In genomic region chr6:42450314-42451145, GRCh38 we compare ENCODE assay signal across 9 cellular contexts. TPM values are rescaled to one million over a fixed set of nuclear protein-coding genes. Genes with fewer than 3 reads are reported as not detected.
A peak's percentile ranks its signal among the peaks of the same experiment; 100 is the strongest.
DNase-seq lines count a peak whose midpoint lies in the region; ATAC-seq, FAIRE-seq and TF ChIP-seq lines count a peak whose summit lies in the region.
"Had no signal": no experiment of that assay in that cellular context is flagged by ENCODE, and none has a peak within 500 bp of the region (broad histone marks: within the 10 kb centered on the region; RNA-seq: fewer than 3 reads in every experiment).

No MANE protein-coding gene starts in this region.

- H3K36me3 ChIP-seq in endothelial cell of umbilical vein (ENCODE audit: control insufficient read depth in 2 of 2, extremely low read depth in 1 of 2, insufficient read depth in 2 of 2, low read length in 2 of 2) = no peaks in the 10 kb centered on the region

- no peak for TF ChIP-seq CTCF in A549 (IDR thresholded peaks at IDR 0.05)
- TF ChIP-seq CTCF in endothelial cell of umbilical vein (IDR thresholded peaks at IDR 0.05; ENCODE audit: extremely low read depth in 1 of 2, insufficient read depth in 1 of 2, low read depth in 1 of 2, low read length in 2 of 2) = no peak
- no peak for TF ChIP-seq CTCF in neural crest cell (conservative IDR thresholded peaks at IDR 0.05)

- peak overlapping the region; percentile 93 for H3K4me3 Mint-ChIP-seq in T-helper 2 cell treated with Interferon-gamma antibody and Interleukin-4, amounts not matched to agents 5 μg/mL and 100 μg/mL, for 36 hours
- peak overlapping the region; percentile 100 for H3K4me3 Mint-ChIP-seq in neural crest cell

- H3K9me3 ChIP-seq in A549 (no peaks in the 10 kb centered on the region), endothelial cell of umbilical vein (replicated peaks; ENCODE audit: control insufficient read depth, insufficient read depth, low read length) (no peaks in the 10 kb centered on the region)

- no peaks in the 10 kb centered on the region for H3K9me3 Mint-ChIP-seq in T-helper 2 cell treated with Interferon-gamma antibody and Interleukin-4, amounts not matched to agents 5 μg/mL and 100 μg/mL, for 36 hours
- H3K9me3 Mint-ChIP-seq in neural crest cell = no peaks in the 10 kb centered on the region

- TF ChIP-seq POLR2A in A549 (IDR thresholded peaks at IDR 0.05; ENCODE audit: low read length) (no peak), endothelial cell of umbilical vein (IDR thresholded peaks at IDR 0.05; ENCODE audit: low read depth, low read length) (no peak)

- H3K4me1 Mint-ChIP-seq in T-helper 2 cell treated with Interferon-gamma antibody and Interleukin-4, amounts not matched to agents 5 μg/mL and 100 μg/mL, for 36 hours (ENCODE audit: low read depth) = peaks cover 47% of the 10 kb centered on the region
- peaks cover 60% of the 10 kb centered on the region for H3K4me1 Mint-ChIP-seq in neural crest cell

- FAIRE-seq in A549 (lab: Jason Lieb, UNC) (no peak), GM19239 (lab: Jason Lieb, UNC) (peak; percentile 40), endothelial cell of umbilical vein (lab: Jason Lieb, UNC) (peak; percentile 26)
- FAIRE-seq: islet of Langerhans had no signal

- no peaks in the 10 kb centered on the region for H4K20me1 ChIP-seq in endothelial cell of umbilical vein (replicated peaks; ENCODE audit: control insufficient read depth, extremely low read depth, insufficient read depth, low read length)

- ATAC-seq in A549 = no peak
- no peak for ATAC-seq in HG03280 (IDR thresholded peaks at IDR 0.05; ENCODE audit: unreplicated experiment)
- no peak for ATAC-seq in GM18868 (IDR thresholded peaks at IDR 0.05; ENCODE audit: unreplicated experiment)
- ATAC-seq in HG03565 (IDR thresholded peaks at IDR 0.05; ENCODE audit: unreplicated experiment) = no peak

- POLR2A ChIA-PET in A549 (lab: Yijun Ruan, JAX) (interaction anchor here (0.6 kb wide), 1 partner anchor 113 kb away, joined by 5 read pairs; the partner anchor contains the start of gene UBR2), endothelial cell of umbilical vein (lab: Charles Lee) (interaction anchor here (0.6 kb wide), 1 partner anchor 56 kb away, joined by 5 read pairs; no protein-coding TSS in a partner anchor)

- no peaks in the 10 kb centered on the region for H3K79me2 ChIP-seq in endothelial cell of umbilical vein (ENCODE audit: control insufficient read depth, insufficient read depth, low read length)

- H3K27ac ChIP-seq in A549 = peak overlapping the region; percentile 99 to 100
- H3K27ac ChIP-seq in endothelial cell of umbilical vein (ENCODE audit: insufficient read depth, low read depth, low read length) = no peak overlapping the region

- peak overlapping the region; percentile 56 for H3K27ac Mint-ChIP-seq in T-helper 2 cell treated with Interferon-gamma antibody and Interleukin-4, amounts not matched to agents 5 μg/mL and 100 μg/mL, for 36 hours
- H3K27ac Mint-ChIP-seq in neural crest cell (ENCODE audit: unreplicated experiment) = peak overlapping the region; percentile 20

- H3K27me3 ChIP-seq in endothelial cell of umbilical vein (ENCODE audit: control insufficient read depth in 2 of 2, insufficient read depth in 2 of 2, low read length in 2 of 2) = peaks cover 11 to 28% of the 10 kb centered on the region in 2 experiments

- BruUV-seq in endothelial cell of umbilical vein (replicated peaks; lab: Mats Ljungman, UMichigan) = no TSS peak

- DNase-seq in A549 (ENCODE audit: low read depth in 1 of 2, low spot score in 1 of 2) = no peak
- no peak for DNase-seq in GM19239 (ENCODE audit: insufficient read length, low spot score)
- DNase-seq in T-helper 2 cell treated with Interferon-gamma antibody and Interleukin-4, amounts not matched to agents 5 μg/mL and 100 μg/mL, for 36 hours (ENCODE audit: low spot score) = peak; percentile 42
- DNase-seq in endothelial cell of umbilical vein (ENCODE audit: low read depth, low spot score) = no peak
- no peak for DNase-seq in neural crest cell (ENCODE audit: low read depth, low spot score)

- TF ChIP-seq EP300 in A549 (IDR thresholded peaks at IDR 0.05) = no peak

- CTCF ChIA-PET in A549 (lab: Yijun Ruan, JAX) (interaction anchor here (1.1 to 1.6 kb wide), 3 partner anchors 97 to 148 kb away, joined by 3 to 8 read pairs (median 3); no protein-coding TSS in a partner anchor), endothelial cell of umbilical vein (lab: Charles Lee) (interaction anchor here (1.0 to 1.5 kb wide), 3 partner anchors 10 to 190 kb away, joined by 3 to 4 read pairs (median 4); no protein-coding TSS in a partner anchor)

- H2AFZ ChIP-seq in endothelial cell of umbilical vein (ENCODE audit: low read depth, low read length) = peak overlapping the region; percentile 1

- H3K27me3 Mint-ChIP-seq in T-helper 2 cell treated with Interferon-gamma antibody and Interleukin-4, amounts not matched to agents 5 μg/mL and 100 μg/mL, for 36 hours (ENCODE audit: low read depth) = peaks cover 12% of the 10 kb centered on the region
- peaks cover 2% of the 10 kb centered on the region for H3K27me3 Mint-ChIP-seq in neural crest cell (ENCODE audit: low read depth)

- peak overlapping the region; percentile 88 for H3K4me2 ChIP-seq in A549
- H3K4me2 ChIP-seq in endothelial cell of umbilical vein (ENCODE audit: insufficient read depth, low read length) = peak overlapping the region; percentile 82

- peaks cover 26% of the 10 kb centered on the region for H3K36me3 Mint-ChIP-seq in T-helper 2 cell treated with Interferon-gamma antibody and Interleukin-4, amounts not matched to agents 5 μg/mL and 100 μg/mL, for 36 hours (ENCODE audit: low read depth)
- H3K36me3 Mint-ChIP-seq in neural crest cell (ENCODE audit: low read depth) = peaks cover 3% of the 10 kb centered on the region

- intact Hi-C loops in endothelial cell of umbilical vein (cut with micrococcal nuclease) = loop anchor here (1.0 to 5.0 kb wide), 4 partner anchors 82 to 188 kb away; no protein-coding TSS in a partner anchor

- H3K4me1 ChIP-seq in A549 (peaks cover 23% of the 10 kb centered on the region), endothelial cell of umbilical vein (ENCODE audit: control insufficient read depth, extremely low read depth, insufficient read depth, low read length) (peaks cover 9% of the 10 kb centered on the region)

- no peak overlapping the region for H3K9ac ChIP-seq in endothelial cell of umbilical vein (replicated peaks; ENCODE audit: extremely low read depth, insufficient read depth, low read length)

- dilution Hi-C loops in endothelial cell of umbilical vein (cut with MboI; ENCODE audit: extremely low pct_ligation_motif_present, low sequenced_read_pairs) = no loop called here

- H3K4me3 ChIP-seq in A549 (peak overlapping the region; percentile 78), endothelial cell of umbilical vein (replicated peaks in 1 of 3; ENCODE audit: insufficient read depth in 1 of 3, low read depth in 1 of 3, low read length in 3 of 3) (peak overlapping the region; percentile 71 to 89 (median 73))

- 51% methylated on average over 21 of the region's 21 CpGs for WGBS in A549 (ENCODE audit: missing lambda C conversion rate)

- H3K9me1 ChIP-seq in endothelial cell of umbilical vein (replicated peaks; ENCODE audit: control insufficient read depth, extremely low read depth, insufficient read depth, low read length) = no peaks in the 10 kb centered on the region

- TF ChIP-seq RAD21 in A549 (conservative IDR thresholded peaks at IDR 0.05 in 1 of 2, IDR thresholded peaks at IDR 0.05 in 1 of 2) = no peak

TF ChIP-seq in A549, 52 proteins besides CTCF, POLR2A, EP300 and RAD21:
- TF ChIP-seq RFX5 (IDR thresholded peaks at IDR 0.05) = no peak
- no peak for TF ChIP-seq NFE2L2 (conservative IDR thresholded peaks at IDR 0.05; ENCODE audit: low read length)
- no peak for TF ChIP-seq PHF8 (IDR thresholded peaks at IDR 0.05; ENCODE audit: borderline replicate concordance, low read depth)

TF ChIP-seq in endothelial cell of umbilical vein, 7 proteins besides CTCF, POLR2A, EP300 and RAD21:
- TF ChIP-seq FOS (IDR thresholded peaks at IDR 0.05; ENCODE audit: borderline replicate concordance, insufficient read depth, low read length) (no peak), MYC (IDR thresholded peaks at IDR 0.05; ENCODE audit: low read depth, low read length) (no peak), GATA2 (IDR thresholded peaks at IDR 0.05; ENCODE audit: insufficient read depth, insufficient read length, low read depth, low read length) (no peak), EZH2 (IDR thresholded peaks at IDR 0.05; ENCODE audit: borderline replicate concordance, low read depth, low read length, severe bottlenecking) (no peak), JUN (IDR thresholded peaks at IDR 0.05; ENCODE audit: borderline replicate concordance, insufficient read depth, insufficient read length, low read depth) (no peak), POLR2AphosphoS5 (IDR thresholded peaks at IDR 0.05; ENCODE audit: insufficient read depth, low read depth, low read length) (no peak)
- TF ChIP-seq, protein P1, sequence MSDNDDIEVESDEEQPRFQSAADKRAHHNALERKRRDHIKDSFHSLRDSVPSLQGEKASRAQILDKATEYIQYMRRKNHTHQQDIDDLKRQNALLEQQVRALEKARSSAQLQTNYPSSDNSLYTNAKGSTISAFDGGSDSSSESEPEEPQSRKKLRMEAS (IDR thresholded peaks at IDR 0.05; ENCODE audit: insufficient read depth, insufficient read length) = no peak

RNA-seq across cellular contexts. Expression of gene TRERF1, which starts 1.2 kb away (rescaled TPM):
- polyA plus RNA-seq in A549 (2011; rRNA removed) (2.4 and 3.8 TPM in 2 replicates), A549 (2017; fragmentation: RNase III; extraction: RNeasy Plus Mini Kit Qiagen cat#74134 plus additional on column Dnase treatment) (3.3 to 3.6 TPM (median 3.5 TPM) in 3 replicates), endothelial cell of umbilical vein (0.70 and 0.73 TPM in 2 replicates)
- 3.0 and 4.1 TPM in 2 replicates for polyA plus RNA-seq in A549 (2012; cell fraction: cytosol; rRNA removed)
- 7.9 and 8.2 TPM in 2 replicates for polyA plus RNA-seq in A549 (2012; cell fraction: nucleus; rRNA removed)
- polyA minus RNA-seq in A549 (2011; rRNA and poly(A)+ RNA removed) = 4.5 and 5.6 TPM in 2 replicates
- total RNA-seq in endothelial cell of umbilical vein (3.4 and 5.5 TPM in 2 replicates), neural crest cell (12.4 and 14.0 TPM in 2 replicates)
- polyA plus RNA-seq in endothelial cell of umbilical vein (2011; cell fraction: cytosol; rRNA removed) = 0.50 and 0.61 TPM in 2 replicates
- 1.6 and 2.3 TPM in 2 replicates for polyA plus RNA-seq in endothelial cell of umbilical vein (2011; cell fraction: nucleus; rRNA removed)
- 2.4 and 2.5 TPM in 2 replicates for polyA plus RNA-seq in endothelial cell of umbilical vein (2012)
- polyA minus RNA-seq in endothelial cell of umbilical vein = 1.2 and 1.4 TPM in 2 replicates
- polyA minus RNA-seq in endothelial cell of umbilical vein (2011; cell fraction: cytosol; rRNA and poly(A)+ RNA removed) = 1.8 TPM
- polyA minus RNA-seq in endothelial cell of umbilical vein (2011; cell fraction: nucleus; rRNA and poly(A)+ RNA removed) = 1.5 and 2.0 TPM in 2 replicates
